In the genomic region with DNA sequence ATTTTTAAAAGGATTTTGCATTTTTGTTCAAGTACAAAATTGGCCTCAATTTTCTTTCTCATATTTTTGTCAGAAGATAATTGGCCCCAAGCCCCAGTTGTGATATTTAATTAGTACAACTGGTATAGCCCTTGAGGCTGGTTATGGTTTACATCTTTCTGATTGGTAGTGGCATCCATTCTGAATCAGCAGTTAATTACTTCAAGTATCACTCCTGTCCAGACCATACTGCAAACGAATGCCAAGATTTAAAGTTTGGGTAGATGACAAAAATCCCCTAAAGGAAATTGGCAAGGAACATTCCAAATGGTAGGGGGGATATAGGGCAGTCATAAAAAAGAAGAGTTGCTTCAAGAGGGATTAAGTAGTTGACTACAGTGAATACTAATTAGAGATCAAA, we compare ENCODE assay signal across 29 cellular contexts. TPM values are rescaled to one million over a fixed set of nuclear protein-coding genes. Genes with fewer than 3 reads are reported as not detected.
A peak's percentile ranks its signal among the peaks of the same experiment; 100 is the strongest.
DNase-seq lines count a peak whose midpoint lies in the region; ATAC-seq, FAIRE-seq and TF ChIP-seq lines count a peak whose summit lies in the region.
"Had no signal": no experiment of that assay in that cellular context is flagged by ENCODE, and none has a peak within 500 bp of the region (broad histone marks: within the 10 kb centered on the region; RNA-seq: fewer than 3 reads in every experiment).

No MANE protein-coding gene starts in this region.

- no peak overlapping the region for H3K27ac Mint-ChIP-seq in activated naive CD8-positive, alpha-beta T cell treated with anti-CD3 and anti-CD28 coated beads, Interleukin-2, amount 50 U/mL, for 24 hours
- H3K27ac Mint-ChIP-seq: IgD-negative memory B cell had no signal

- H3K36me3 Mint-ChIP-seq in activated naive CD8-positive, alpha-beta T cell treated with anti-CD3 and anti-CD28 coated beads, Interleukin-2, amount 50 U/mL, for 24 hours (ENCODE audit: low read depth): no peaks in the 10 kb centered on the region
- H3K36me3 Mint-ChIP-seq: IgD-negative memory B cell had no signal

- no peak for TF ChIP-seq RAD21 in K562 (CRISPR knock-in tag; conservative IDR thresholded peaks at IDR 0.05 in 1 of 2, IDR thresholded peaks at IDR 0.05 in 1 of 2)

- H3K4me1 ChIP-seq in left ventricle myocardium inferior (peaks cover 62% of the 10 kb centered on the region), Panc1 (ENCODE audit: control insufficient read depth, insufficient read depth, low read length) (peaks cover 66% of the 10 kb centered on the region), K562 (replicated peaks in 1 of 2; ENCODE audit: control insufficient read depth in 2 of 2, insufficient read depth in 2 of 2, low read length in 2 of 2) (no peaks in the 10 kb centered on the region)
- H3K4me1 ChIP-seq: SJCRH30 had no signal

- no peak for TF ChIP-seq POLR2A in K562 (conservative IDR thresholded peaks at IDR 0.05)

- 0% methylated on average over 1 of the region's 1 CpG for WGBS in K562 (ENCODE audit: insufficient coverage, low coverage, missing lambda C conversion rate)

- no peaks in the 10 kb centered on the region for H3K9me1 ChIP-seq in K562 (ENCODE audit: control insufficient read depth, insufficient read depth, low read length)

- BruUV-seq in Panc1 (replicated peaks; lab: Mats Ljungman, UMichigan) (no TSS peak), K562 (replicated peaks; lab: Mats Ljungman, UMichigan) (no TSS peak)

- no peaks in the 10 kb centered on the region for H3K4me1 Mint-ChIP-seq in activated naive CD8-positive, alpha-beta T cell treated with anti-CD3 and anti-CD28 coated beads, Interleukin-2, amount 50 U/mL, for 24 hours
- H3K4me1 Mint-ChIP-seq: IgD-negative memory B cell had no signal

- H3K36me3 ChIP-seq in left ventricle myocardium inferior (no peaks in the 10 kb centered on the region), Panc1 (ENCODE audit: control insufficient read depth, insufficient read depth, low read length) (no peaks in the 10 kb centered on the region; the same call in 1 of the 2 replicates), K562 (ENCODE audit: control insufficient read depth, insufficient read depth, low read length) (no peaks in the 10 kb centered on the region)
- H3K36me3 ChIP-seq: SJCRH30 had no signal

- H3K9me3 ChIP-seq in left ventricle myocardium inferior (replicated peaks): no peaks in the 10 kb centered on the region
- no peaks in the 10 kb centered on the region; the same call in 1 of the 2 replicates for H3K9me3 ChIP-seq in Panc1 (ENCODE audit: control insufficient read depth, insufficient read depth, low read depth, low read length)
- H3K9me3 ChIP-seq in K562 (replicated peaks; ENCODE audit: control insufficient read depth, insufficient read depth, low read depth, low read length): no peaks in the 10 kb centered on the region
- H3K9me3 ChIP-seq: SJCRH30 had no signal

- H3K27ac ChIP-seq in left ventricle myocardium inferior (replicated peaks): peak overlapping the region; percentile 45
- peak overlapping the region; percentile 98 for H3K27ac ChIP-seq in Panc1 (ENCODE audit: low read length)
- H3K27ac ChIP-seq in K562 (ENCODE audit: extremely low read depth, low read depth, low read length): no peak overlapping the region
- H3K27ac ChIP-seq: SJCRH30 had no signal

- H3K4me2 ChIP-seq in K562 (ENCODE audit: insufficient read depth, low read length): no peak overlapping the region

- H3K9ac ChIP-seq in K562 (ENCODE audit: insufficient read depth in 1 of 2, low read depth in 2 of 2, low read length in 2 of 2): no peak overlapping the region

- TF ChIP-seq CTCF in left ventricle myocardium inferior (IDR thresholded peaks at IDR 0.05; ENCODE audit: borderline replicate concordance): no peak
- no peak for TF ChIP-seq CTCF in Panc1 (IDR thresholded peaks at IDR 0.05)
- no peak for TF ChIP-seq CTCF in K562 (IDR thresholded peaks at IDR 0.05 in 2 of 3, conservative IDR thresholded peaks at IDR 0.05 in 1 of 3; ENCODE audit: insufficient read depth in 2 of 3, low read depth in 1 of 3, low read length in 3 of 3)
- no peak for TF ChIP-seq CTCF in omental fat pad (IDR thresholded peaks at IDR 0.05)

- no peaks in the 10 kb centered on the region for H4K20me1 ChIP-seq in K562 (replicated peaks; ENCODE audit: control insufficient read depth, insufficient read depth, low read length)

- no peak overlapping the region for H3K4me3 Mint-ChIP-seq in activated naive CD8-positive, alpha-beta T cell treated with anti-CD3 and anti-CD28 coated beads, Interleukin-2, amount 50 U/mL, for 24 hours
- H3K4me3 Mint-ChIP-seq: IgD-negative memory B cell had no signal

- H3K9me3 Mint-ChIP-seq in activated naive CD8-positive, alpha-beta T cell treated with anti-CD3 and anti-CD28 coated beads, Interleukin-2, amount 50 U/mL, for 24 hours: no peaks in the 10 kb centered on the region
- H3K9me3 Mint-ChIP-seq: IgD-negative memory B cell had no signal

- POLR2A ChIA-PET in Panc1 (lab: Charles Lee) (no interaction called here), K562 (lab: Yijun Ruan, JAX) (no interaction called here)

- DNase-seq in left ventricle myocardium inferior (no peak), left cardiac atrium (no peak), Panc1 (ENCODE audit: low read depth, low spot score) (no peak), K562 (ENCODE audit: extremely low read depth in 1 of 4, low spot score in 3 of 4) (no peak), omental fat pad (ENCODE audit: low spot score) (no peak)
- DNase-seq in activated naive CD8-positive, alpha-beta T cell treated with anti-CD3 and anti-CD28 coated beads, Interleukin-2, amount 50 U/mL, for 24 hours: no peak
- DNase-seq: 8988T; ACHN; Calu3; DMS153; DND-41; NCI-H1092; NCI-H1436; NCI-H187 treated with DMSO at 0.1 percent for 48 hours; NCI-H2171 treated with DMSO at 0.1 percent for 48 hours; NCI-H345; NCI-H510A treated with DMSO at 0.1 percent for 48 hours; NCI-H748 treated with DMSO at 0.1 percent for 48 hours; NK-92 treated with Interleukin-12 subunit alpha and Interleukin-12 subunit beta, amount 100 ng/mL, for 24 hours; PC-3; SJCRH30 had no signal

- TF ChIP-seq EP300 in K562 (IDR thresholded peaks at IDR 0.05; ENCODE audit: low read length): no peak

- intact Hi-C loops in left ventricle myocardium inferior (cut with micrococcal nuclease) (no loop called here), left cardiac atrium (cut with DNase I) (no loop called here), Panc1 (cut with micrococcal nuclease; ENCODE audit: unreplicated experiment) (no loop called here), K562 (cut with micrococcal nuclease) (no loop called here)

- FAIRE-seq in K562 (lab: Jason Lieb, UNC): peak; percentile 15
- FAIRE-seq: GM18507 had no signal

- H3K27me3 Mint-ChIP-seq in activated naive CD8-positive, alpha-beta T cell treated with anti-CD3 and anti-CD28 coated beads, Interleukin-2, amount 50 U/mL, for 24 hours: no peaks in the 10 kb centered on the region

- CTCF ChIA-PET in Panc1 (lab: Charles Lee): no interaction called here
- CTCF ChIA-PET in K562 (lab: Yijun Ruan, JAX; ENCODE audit: low intra/inter-chr PET ratio): no interaction called here

- H3K4me3 ChIP-seq in left ventricle myocardium inferior (no peak overlapping the region), Panc1 (ENCODE audit: low read depth in 2 of 2, low read length in 2 of 2) (no peak overlapping the region), K562 (no peak overlapping the region)
- H3K4me3 ChIP-seq: SJCRH30 had no signal

- H3K79me2 ChIP-seq in K562 (ENCODE audit: control insufficient read depth, insufficient read depth, low read length): no peaks in the 10 kb centered on the region

- H3K27me3 ChIP-seq in left ventricle myocardium inferior (ENCODE audit: low read depth) (no peaks in the 10 kb centered on the region), Panc1 (ENCODE audit: control insufficient read depth, insufficient read depth, low read length) (no peaks in the 10 kb centered on the region), K562 (ENCODE audit: control insufficient read depth in 2 of 2, insufficient read depth in 2 of 2, low read length in 2 of 2) (peaks cover 0 to 9% of the 10 kb centered on the region in 2 experiments; a peak in 3 of 5 replicates)
- H3K27me3 ChIP-seq: SJCRH30 had no signal

- H2AFZ ChIP-seq in K562 (ENCODE audit: low read depth, low read length): no peak overlapping the region

- no peak for ATAC-seq in left cardiac atrium
- no peak for ATAC-seq in Panc1
- ATAC-seq in K562: no peak
- ATAC-seq in GM18511 (IDR thresholded peaks at IDR 0.05; ENCODE audit: unreplicated experiment): no peak
- no peak for ATAC-seq in omental fat pad (ENCODE audit: low FRiP score)
- no peak for ATAC-seq in HG03139 (IDR thresholded peaks at IDR 0.05; ENCODE audit: unreplicated experiment)
- ATAC-seq in activated naive CD8-positive, alpha-beta T cell treated with anti-CD3 and anti-CD28 coated beads, Interleukin-2, amount 50 U/mL, for 24 hours: no peak
- ATAC-seq: HCT116, PC-3, Right ventricle myocardium inferior had no signal

- in situ Hi-C loops in Panc1 (cut with HindIII; ENCODE audit: low pct_unique_long_range_greater_than_20kb, low sequenced_read_pairs): no loop called here
- in situ Hi-C loops in K562 (cut with MboI): no loop called here

RNA-seq across cellular contexts. Expression of gene MYPN, which starts 23.1 kb away (rescaled TPM):
- total RNA-seq in left ventricle myocardium inferior (124 TPM), left cardiac atrium (100 to 1,000 TPM in 1 of 2 donors, 10 to 100 TPM in 1; 62.2 to 110 TPM), Panc1 (2021; ENCODE audit: unreplicated experiment) (39.1 TPM), K562 (2014; rRNA removed) (not detected in 2 replicates), K562 (2014; rRNA removed; fragmentation: Illumina TruSeq; extraction: Trizol) (not detected in 2 replicates), K562 (2015; rRNA removed; fragmentation: Illumina TruSeq; extraction: Trizol) (not detected in 2 replicates), K562 (2021) (not detected in 2 replicates), omental fat pad (not detected)
- polyA plus RNA-seq in Panc1 (2012; ENCODE audit: insufficient read length): 16.3 TPM
- total RNA-seq in K562 (2011; cell fraction: chromatin; rRNA removed; ENCODE audit: low replicate concordance): not detected in 2 replicates
- not detected in 2 replicates for total RNA-seq in K562 (2011; cell fraction: nucleolus; rRNA removed)
- total RNA-seq in K562 (2011; cell fraction: nucleoplasm; rRNA removed): not detected in 2 replicates
- polyA plus RNA-seq in K562 (2011; rRNA removed) (not detected in 2 replicates), K562 (2014; fragmentation: Illumina TruSeq; extraction: Trizol) (not detected in 2 replicates), K562 (2014; fragmentation: Nextera tagmentation; extraction: Ambion mirVana) (not detected), K562 (2014; rRNA removed) (not detected in 2 replicates)
- not detected in 2 replicates for polyA plus RNA-seq in K562 (2011; cell fraction: cytosol; rRNA removed)
- polyA plus RNA-seq in K562 (2011; cell fraction: nucleus; rRNA removed): not detected in 2 replicates
- polyA plus RNA-seq in K562 (2012): not detected in 2 replicates
- polyA minus RNA-seq in K562 (2011; rRNA and poly(A)+ RNA removed): not detected in 2 replicates
- polyA minus RNA-seq in K562 (2011; cell fraction: cytosol; rRNA and poly(A)+ RNA removed): 0.48 and 0.73 TPM in 2 replicates
- polyA minus RNA-seq in K562 (2011; cell fraction: nucleus; rRNA and poly(A)+ RNA removed): 0.11 TPM in 1 of 2 replicates, not detected in the other
- total RNA-seq: G401; T-helper 1 cell treated with Interleukin-12 subunit alpha and Interleukin-12 subunit beta and Interleukin-4 antibody, amounts not matched to agents 30 ng/mL and 1 ng/mL, for 36 hours had no signal
- polyA plus RNA-seq: IgD-negative memory B cell had no signal

RNA-seq across cellular contexts. Expression of gene HERC4, which starts 57.3 kb away (rescaled TPM):
- total RNA-seq in left ventricle myocardium inferior: 31.9 TPM
- total RNA-seq in left cardiac atrium: 10 to 100 TPM; 31.9 to 34.7 TPM
- 119 TPM for total RNA-seq in Panc1 (2021; ENCODE audit: unreplicated experiment)
- 40.5 TPM for polyA plus RNA-seq in Panc1 (2012; ENCODE audit: insufficient read length)
- 62.0 and 186 TPM in 2 replicates for total RNA-seq in K562 (2011; cell fraction: chromatin; rRNA removed; ENCODE audit: low replicate concordance)
- total RNA-seq in K562 (2011; cell fraction: nucleolus; rRNA removed): 26.7 and 30.8 TPM in 2 replicates
- 81.7 and 136 TPM in 2 replicates for total RNA-seq in K562 (2011; cell fraction: nucleoplasm; rRNA removed)
- total RNA-seq in K562 (2014; rRNA removed): 15.8 and 17.5 TPM in 2 replicates
- total RNA-seq in K562 (2014; rRNA removed; fragmentation: Illumina TruSeq; extraction: Trizol): 33.5 and 40.5 TPM in 2 replicates
- 27.1 and 30.6 TPM in 2 replicates for total RNA-seq in K562 (2015; rRNA removed; fragmentation: Illumina TruSeq; extraction: Trizol)
- total RNA-seq in K562 (2021): 26.3 and 29.8 TPM in 2 replicates
- 22.5 and 25.6 TPM in 2 replicates for polyA plus RNA-seq in K562 (2011; rRNA removed)
- polyA plus RNA-seq in K562 (2011; cell fraction: cytosol; rRNA removed): 3.8 and 9.3 TPM in 2 replicates
- 18.5 and 25.6 TPM in 2 replicates for polyA plus RNA-seq in K562 (2011; cell fraction: nucleus; rRNA removed)
- 20.8 and 24.5 TPM in 2 replicates for polyA plus RNA-seq in K562 (2012)
- polyA plus RNA-seq in K562 (2014; fragmentation: Illumina TruSeq; extraction: Trizol): 18.6 and 22.8 TPM in 2 replicates
- 10 to 100 TPM; 12.5 to 17.4 TPM for polyA plus RNA-seq in K562 (2014; fragmentation: Nextera tagmentation; extraction: Ambion mirVana)
- polyA plus RNA-seq in K562 (2014; rRNA removed): 17.2 and 22.5 TPM in 2 replicates
- polyA minus RNA-seq in K562 (2011; rRNA and poly(A)+ RNA removed): 45.3 and 52.7 TPM in 2 replicates
- 11.3 and 14.3 TPM in 2 replicates for polyA minus RNA-seq in K562 (2011; cell fraction: cytosol; rRNA and poly(A)+ RNA removed)
- 26.0 and 42.8 TPM in 2 replicates for polyA minus RNA-seq in K562 (2011; cell fraction: nucleus; rRNA and poly(A)+ RNA removed)
- total RNA-seq in omental fat pad: 10 to 100 TPM; 37.0 to 67.6 (median 50.5) TPM

Comparison
In these comparisons a context has a peak if more than half of its experiments do, and no peak if none do; other contexts are left out.
1. RNA of gene MYPN, which starts 23.1 kb away (total RNA-seq): 124 TPM in left ventricle myocardium inferior (single experiment), 62.2 to 110 TPM in left cardiac atrium and 39.1 TPM in Panc1 (single experiment); not detected in K562 and not detected in omental fat pad; every median in the first group is over 10 times any median in the second.